In the genomic region with DNA sequence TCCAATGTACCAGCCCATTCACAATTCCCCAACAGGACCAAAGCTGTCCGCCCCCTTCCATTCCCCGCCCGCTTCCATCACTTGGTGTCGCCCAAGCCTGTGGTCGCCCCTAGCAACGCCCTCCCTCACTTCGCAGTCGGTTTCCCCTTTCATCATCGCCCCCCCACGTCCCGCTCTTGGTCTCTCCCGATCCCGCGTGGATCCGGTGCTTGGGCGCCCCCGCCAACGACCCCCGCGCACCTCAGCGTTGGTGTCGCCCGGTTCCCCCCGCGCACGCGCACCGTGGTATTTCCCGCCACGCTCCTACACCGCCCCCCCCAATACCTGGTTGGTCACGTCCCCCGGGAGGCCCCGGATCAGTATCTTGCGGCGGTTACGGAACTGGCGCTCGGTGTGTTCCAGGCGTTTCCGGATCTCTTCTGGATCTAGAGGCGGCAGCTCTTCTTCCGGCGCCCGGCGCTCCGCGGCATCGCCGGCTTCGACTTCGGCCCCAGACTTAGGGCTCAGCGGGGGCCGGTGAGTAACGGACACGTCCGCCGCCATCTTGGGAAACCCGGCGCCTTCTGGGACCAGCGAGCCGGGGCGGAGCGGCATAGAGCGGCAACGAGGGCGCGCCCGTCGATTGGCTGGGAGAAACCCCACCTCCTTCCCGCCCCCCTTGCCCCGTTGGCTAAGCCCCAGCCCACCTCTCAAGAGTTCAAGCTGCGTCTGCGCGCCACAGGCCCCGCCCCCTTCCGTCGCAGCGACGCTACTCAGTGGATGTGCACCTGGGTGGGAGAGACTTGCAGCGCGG, we compare ENCODE assay signal across 1 cellular context.
TF ChIP-seq lines count a peak whose summit lies in the region.

A gene with protein sequence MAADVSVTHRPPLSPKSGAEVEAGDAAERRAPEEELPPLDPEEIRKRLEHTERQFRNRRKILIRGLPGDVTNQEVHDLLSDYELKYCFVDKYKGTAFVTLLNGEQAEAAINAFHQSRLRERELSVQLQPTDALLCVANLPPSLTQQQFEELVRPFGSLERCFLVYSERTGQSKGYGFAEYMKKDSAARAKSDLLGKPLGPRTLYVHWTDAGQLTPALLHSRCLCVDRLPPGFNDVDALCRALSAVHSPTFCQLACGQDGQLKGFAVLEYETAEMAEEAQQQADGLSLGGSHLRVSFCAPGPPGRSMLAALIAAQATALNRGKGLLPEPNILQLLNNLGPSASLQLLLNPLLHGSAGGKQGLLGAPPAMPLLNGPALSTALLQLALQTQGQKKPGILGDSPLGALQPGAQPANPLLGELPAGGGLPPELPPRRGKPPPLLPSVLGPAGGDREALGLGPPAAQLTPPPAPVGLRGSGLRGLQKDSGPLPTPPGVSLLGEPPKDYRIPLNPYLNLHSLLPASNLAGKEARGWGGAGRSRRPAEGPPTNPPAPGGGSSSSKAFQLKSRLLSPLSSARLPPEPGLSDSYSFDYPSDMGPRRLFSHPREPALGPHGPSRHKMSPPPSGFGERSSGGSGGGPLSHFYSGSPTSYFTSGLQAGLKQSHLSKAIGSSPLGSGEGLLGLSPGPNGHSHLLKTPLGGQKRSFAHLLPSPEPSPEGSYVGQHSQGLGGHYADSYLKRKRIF (minus strand): TSS at position 565 of the 793 bp plus-strand sequence. CDS start 22 bp downstream, at position 543.

TF ChIP-seq in K562, 482 proteins besides CTCF, POLR2A, EP300 and RAD21 (continued from another document and continues in another):
- TF ChIP-seq ZNF280A (IDR thresholded peaks at IDR 0.05; ENCODE audit: low read depth, partially characterized antibody): no peak
- TF ChIP-seq ETV1 (tag; conservative IDR thresholded peaks at IDR 0.05; ENCODE audit: low read depth): no peak; the same call in none of the 2 replicates
- TF ChIP-seq GABPB2 (CRISPR knock-in tag; conservative IDR thresholded peaks at IDR 0.05): no peak
- no peak for TF ChIP-seq JUNB (CRISPR knock-in tag; conservative IDR thresholded peaks at IDR 0.05)
- TF ChIP-seq EZH2 (IDR thresholded peaks at IDR 0.05; ENCODE audit: borderline replicate concordance, low read depth, low read length): no peak
- TF ChIP-seq CBFA2T3 (IDR thresholded peaks at IDR 0.05): no peak
- no peak; the same call in 1 of the 2 replicates for TF ChIP-seq ZNF12 (CRISPR knock-in tag; IDR thresholded peaks at IDR 0.05)
- TF ChIP-seq ZNF79 (CRISPR knock-in tag; IDR thresholded peaks at IDR 0.05; ENCODE audit: low read depth): no peak
- TF ChIP-seq ZFX (CRISPR knock-in tag; IDR thresholded peaks at IDR 0.05): peak; percentile 84
- TF ChIP-seq EWSR1 (IDR thresholded peaks at IDR 0.05; ENCODE audit: borderline replicate concordance, low read depth, partially characterized antibody): no peak
- TF ChIP-seq ZNF551 (CRISPR knock-in tag; IDR thresholded peaks at IDR 0.05): no peak
- no peak for TF ChIP-seq PTTG1 (tag; IDR thresholded peaks at IDR 0.05; ENCODE audit: low read depth)
- TF ChIP-seq POU5F1 (IDR thresholded peaks at IDR 0.05; ENCODE audit: borderline replicate concordance, low read depth, low read length, partially characterized antibody): no peak
- TF ChIP-seq, protein P1, sequence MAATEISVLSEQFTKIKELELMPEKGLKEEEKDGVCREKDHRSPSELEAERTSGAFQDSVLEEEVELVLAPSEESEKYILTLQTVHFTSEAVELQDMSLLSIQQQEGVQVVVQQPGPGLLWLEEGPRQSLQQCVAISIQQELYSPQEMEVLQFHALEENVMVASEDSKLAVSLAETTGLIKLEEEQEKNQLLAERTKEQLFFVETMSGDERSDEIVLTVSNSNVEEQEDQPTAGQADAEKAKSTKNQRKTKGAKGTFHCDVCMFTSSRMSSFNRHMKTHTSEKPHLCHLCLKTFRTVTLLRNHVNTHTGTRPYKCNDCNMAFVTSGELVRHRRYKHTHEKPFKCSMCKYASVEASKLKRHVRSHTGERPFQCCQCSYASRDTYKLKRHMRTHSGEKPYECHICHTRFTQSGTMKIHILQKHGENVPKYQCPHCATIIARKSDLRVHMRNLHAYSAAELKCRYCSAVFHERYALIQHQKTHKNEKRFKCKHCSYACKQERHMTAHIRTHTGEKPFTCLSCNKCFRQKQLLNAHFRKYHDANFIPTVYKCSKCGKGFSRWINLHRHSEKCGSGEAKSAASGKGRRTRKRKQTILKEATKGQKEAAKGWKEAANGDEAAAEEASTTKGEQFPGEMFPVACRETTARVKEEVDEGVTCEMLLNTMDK (IDR thresholded peaks at IDR 0.05; ENCODE audit: borderline replicate concordance, insufficient read depth, low read depth, low read length, poor library complexity, severe bottlenecking): no peak
- no peak for TF ChIP-seq ARHGAP35 (IDR thresholded peaks at IDR 0.05; ENCODE audit: partially characterized antibody)
- no peak for TF ChIP-seq MCM5 (IDR thresholded peaks at IDR 0.05; ENCODE audit: low read depth)
- no peak for TF ChIP-seq ZNF23 (CRISPR knock-in tag; IDR thresholded peaks at IDR 0.05)
- TF ChIP-seq ZNF324 (CRISPR knock-in tag; IDR thresholded peaks at IDR 0.05): no peak
- no peak for TF ChIP-seq HNRNPH1 (optimal IDR thresholded peaks at IDR 0.05; ENCODE audit: low read depth, low read length)
- no peak for TF ChIP-seq KAT8 (IDR thresholded peaks at IDR 0.05; ENCODE audit: low read depth)
- TF ChIP-seq, protein P2, sequence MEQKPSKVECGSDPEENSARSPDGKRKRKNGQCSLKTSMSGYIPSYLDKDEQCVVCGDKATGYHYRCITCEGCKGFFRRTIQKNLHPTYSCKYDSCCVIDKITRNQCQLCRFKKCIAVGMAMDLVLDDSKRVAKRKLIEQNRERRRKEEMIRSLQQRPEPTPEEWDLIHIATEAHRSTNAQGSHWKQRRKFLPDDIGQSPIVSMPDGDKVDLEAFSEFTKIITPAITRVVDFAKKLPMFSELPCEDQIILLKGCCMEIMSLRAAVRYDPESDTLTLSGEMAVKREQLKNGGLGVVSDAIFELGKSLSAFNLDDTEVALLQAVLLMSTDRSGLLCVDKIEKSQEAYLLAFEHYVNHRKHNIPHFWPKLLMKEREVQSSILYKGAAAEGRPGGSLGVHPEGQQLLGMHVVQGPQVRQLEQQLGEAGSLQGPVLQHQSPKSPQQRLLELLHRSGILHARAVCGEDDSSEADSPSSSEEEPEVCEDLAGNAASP (IDR thresholded peaks at IDR 0.05): no peak
- no peak for TF ChIP-seq FOXK1 (CRISPR knock-in tag; IDR thresholded peaks at IDR 0.05; ENCODE audit: borderline replicate concordance)
- TF ChIP-seq, protein P3, sequence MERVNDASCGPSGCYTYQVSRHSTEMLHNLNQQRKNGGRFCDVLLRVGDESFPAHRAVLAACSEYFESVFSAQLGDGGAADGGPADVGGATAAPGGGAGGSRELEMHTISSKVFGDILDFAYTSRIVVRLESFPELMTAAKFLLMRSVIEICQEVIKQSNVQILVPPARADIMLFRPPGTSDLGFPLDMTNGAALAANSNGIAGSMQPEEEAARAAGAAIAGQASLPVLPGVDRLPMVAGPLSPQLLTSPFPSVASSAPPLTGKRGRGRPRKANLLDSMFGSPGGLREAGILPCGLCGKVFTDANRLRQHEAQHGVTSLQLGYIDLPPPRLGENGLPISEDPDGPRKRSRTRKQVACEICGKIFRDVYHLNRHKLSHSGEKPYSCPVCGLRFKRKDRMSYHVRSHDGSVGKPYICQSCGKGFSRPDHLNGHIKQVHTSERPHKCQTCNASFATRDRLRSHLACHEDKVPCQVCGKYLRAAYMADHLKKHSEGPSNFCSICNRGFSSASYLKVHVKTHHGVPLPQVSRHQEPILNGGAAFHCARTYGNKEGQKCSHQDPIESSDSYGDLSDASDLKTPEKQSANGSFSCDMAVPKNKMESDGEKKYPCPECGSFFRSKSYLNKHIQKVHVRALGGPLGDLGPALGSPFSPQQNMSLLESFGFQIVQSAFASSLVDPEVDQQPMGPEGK (CRISPR knock-in tag; IDR thresholded peaks at IDR 0.05; ENCODE audit: borderline replicate concordance): peak; percentile 40; the same call in 1 of the 2 replicates
- no peak for TF ChIP-seq MAFG (tag; conservative IDR thresholded peaks at IDR 0.05)
- TF ChIP-seq FOXK2 (conservative IDR thresholded peaks at IDR 0.05 in 1 of 2, IDR thresholded peaks at IDR 0.05 in 1 of 2; ENCODE audit: low read depth in 2 of 2): peak in 1 of 2 experiments; percentile 99; a peak in 2 of 4 replicates
- TF ChIP-seq MLLT1 (IDR thresholded peaks at IDR 0.05): peak in 1 of 2 experiments; percentile 35; a peak in 1 of 4 replicates
- TF ChIP-seq SREBF1 (IDR thresholded peaks at IDR 0.05; ENCODE audit: borderline replicate concordance, low read depth, low read length): peak; percentile 70; the same call in 1 of the 2 replicates
- no peak for TF ChIP-seq ZBTB8A (IDR thresholded peaks at IDR 0.05; ENCODE audit: partially characterized antibody)
- no peak for TF ChIP-seq ZFPM2 (CRISPR knock-in tag; IDR thresholded peaks at IDR 0.05)
- TF ChIP-seq, protein P4, sequence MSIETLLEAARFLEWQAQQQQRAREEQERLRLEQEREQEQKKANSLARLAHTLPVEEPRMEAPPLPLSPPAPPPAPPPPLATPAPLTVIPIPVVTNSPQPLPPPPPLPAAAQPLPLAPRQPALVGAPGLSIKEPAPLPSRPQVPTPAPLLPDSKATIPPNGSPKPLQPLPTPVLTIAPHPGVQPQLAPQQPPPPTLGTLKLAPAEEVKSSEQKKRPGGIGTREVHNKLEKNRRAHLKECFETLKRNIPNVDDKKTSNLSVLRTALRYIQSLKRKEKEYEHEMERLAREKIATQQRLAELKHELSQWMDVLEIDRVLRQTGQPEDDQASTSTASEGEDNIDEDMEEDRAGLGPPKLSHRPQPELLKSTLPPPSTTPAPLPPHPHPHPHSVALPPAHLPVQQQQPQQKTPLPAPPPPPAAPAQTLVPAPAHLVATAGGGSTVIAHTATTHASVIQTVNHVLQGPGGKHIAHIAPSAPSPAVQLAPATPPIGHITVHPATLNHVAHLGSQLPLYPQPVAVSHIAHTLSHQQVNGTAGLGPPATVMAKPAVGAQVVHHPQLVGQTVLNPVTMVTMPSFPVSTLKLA (conservative IDR thresholded peaks at IDR 0.05): peak; percentile 93 to 96
- TF ChIP-seq, protein P5, sequence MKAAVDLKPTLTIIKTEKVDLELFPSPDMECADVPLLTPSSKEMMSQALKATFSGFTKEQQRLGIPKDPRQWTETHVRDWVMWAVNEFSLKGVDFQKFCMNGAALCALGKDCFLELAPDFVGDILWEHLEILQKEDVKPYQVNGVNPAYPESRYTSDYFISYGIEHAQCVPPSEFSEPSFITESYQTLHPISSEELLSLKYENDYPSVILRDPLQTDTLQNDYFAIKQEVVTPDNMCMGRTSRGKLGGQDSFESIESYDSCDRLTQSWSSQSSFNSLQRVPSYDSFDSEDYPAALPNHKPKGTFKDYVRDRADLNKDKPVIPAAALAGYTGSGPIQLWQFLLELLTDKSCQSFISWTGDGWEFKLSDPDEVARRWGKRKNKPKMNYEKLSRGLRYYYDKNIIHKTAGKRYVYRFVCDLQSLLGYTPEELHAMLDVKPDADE (conservative IDR thresholded peaks at IDR 0.05; ENCODE audit: control insufficient read depth, low read depth, low read length): no peak; the same call in 1 of the 2 replicates
- peak; percentile 95 for TF ChIP-seq PHF8 (IDR thresholded peaks at IDR 0.05; ENCODE audit: borderline replicate concordance, low read length)
- TF ChIP-seq WHSC1 (IDR thresholded peaks at IDR 0.05; ENCODE audit: low read length): no peak
- peak; percentile 78 for TF ChIP-seq CREM (IDR thresholded peaks at IDR 0.05; ENCODE audit: low read depth)
- TF ChIP-seq CHD4 (IDR thresholded peaks at IDR 0.05; ENCODE audit: insufficient read depth, insufficient replicate concordance, low read depth, low read length, poor library complexity, severe bottlenecking): no peak
- TF ChIP-seq MEIS2 (IDR thresholded peaks at IDR 0.05; ENCODE audit: partially characterized antibody): peak; percentile 29
- TF ChIP-seq NR4A1 (CRISPR knock-in tag; IDR thresholded peaks at IDR 0.05): no peak
- TF ChIP-seq NR4A1 (tag; IDR thresholded peaks at IDR 0.05): no peak; the same call in 1 of the 2 replicates
- TF ChIP-seq YY1 (IDR thresholded peaks at IDR 0.05; ENCODE audit: borderline replicate concordance in 1 of 3, control insufficient read depth in 1 of 3, extremely low read depth in 1 of 3, insufficient read depth in 3 of 3, insufficient read length in 1 of 3, insufficient replicate concordance in 2 of 3, low read depth in 1 of 3, low read length in 2 of 3): peak; percentile 79 to 98 (median 96)
- no peak for TF ChIP-seq ZNF507 (tag; conservative IDR thresholded peaks at IDR 0.05)
- no peak for TF ChIP-seq ZNF41 (CRISPR knock-in tag; conservative IDR thresholded peaks at IDR 0.05)
- no peak for TF ChIP-seq MCM2 (IDR thresholded peaks at IDR 0.05; ENCODE audit: low read depth)
- no peak for TF ChIP-seq FOXA1 (IDR thresholded peaks at IDR 0.05; ENCODE audit: borderline replicate concordance)
